ENCODE assay signal across 24 cellular contexts in genomic region chr1:165259236-165259635, GRCh38.
DNase-seq lines count a peak whose midpoint lies in the region; ATAC-seq and TF ChIP-seq lines count a peak whose summit lies in the region.
"Had no signal": no experiment of that assay in that cellular context is flagged by ENCODE, and none has a peak within 500 bp of the region (broad histone marks: within the 10 kb centered on the region; RNA-seq: fewer than 3 reads in every experiment).

No MANE protein-coding gene starts in this region.

- H3K27ac ChIP-seq in body of pancreas = no peak overlapping the region
- H3K27ac ChIP-seq: dorsolateral prefrontal cortex, heart left ventricle, vagina had no signal

- no peak overlapping the region for H3K4me3 ChIP-seq in body of pancreas
- H3K4me3 ChIP-seq: dorsolateral prefrontal cortex, heart left ventricle, vagina had no signal

- H3K4me3 Mint-ChIP-seq in nephron = no peak overlapping the region
- no peak overlapping the region for H3K4me3 Mint-ChIP-seq in activated CD8-positive, alpha-beta T cell treated with anti-CD3 and anti-CD28 coated beads, Interleukin-2, amount 10 ng/mL, durations not matched to agents 7 days and 5 days
- H3K4me3 Mint-ChIP-seq: activated naive CD4-positive, alpha-beta T cell treated with anti-CD3 and anti-CD28 coated beads for 36 hours; IgD-negative memory B cell; mesothelial cell of epicardium; natural killer cell treated with Interleukin-12 subunit alpha and Interleukin-12 subunit beta and Interleukin-15 and Interleukin-18, amount 100 ng/mL, for 72 hours had no signal

- H3K27ac Mint-ChIP-seq in nephron = peak overlapping the region in 2 of 3 experiments; percentile 45 to 63
- no peak overlapping the region for H3K27ac Mint-ChIP-seq in activated CD8-positive, alpha-beta T cell treated with anti-CD3 and anti-CD28 coated beads, Interleukin-2, amount 10 ng/mL, durations not matched to agents 7 days and 5 days
- H3K27ac Mint-ChIP-seq: activated naive CD4-positive, alpha-beta T cell treated with anti-CD3 and anti-CD28 coated beads for 36 hours; mesothelial cell of epicardium; natural killer cell treated with Interleukin-12 subunit alpha and Interleukin-12 subunit beta and Interleukin-15 and Interleukin-18, amount 100 ng/mL, for 72 hours had no signal

- WGBS in body of pancreas, 2 donors = 47 to 50% methylated on average over 2 of the region's 2 CpGs

- H3K4me1 Mint-ChIP-seq in nephron = peaks cover 27% of the 10 kb centered on the region
- H3K4me1 Mint-ChIP-seq in activated CD8-positive, alpha-beta T cell treated with anti-CD3 and anti-CD28 coated beads, Interleukin-2, amount 10 ng/mL, durations not matched to agents 7 days and 5 days (ENCODE audit: low read depth) = no peaks in the 10 kb centered on the region
- H3K4me1 Mint-ChIP-seq: IgD-negative memory B cell had no signal

- H3K36me3 ChIP-seq in body of pancreas (replicated peaks in 1 of 2; ENCODE audit: insufficient read depth in 1 of 2, low read depth in 2 of 2) = no peaks in the 10 kb centered on the region
- H3K36me3 ChIP-seq: heart left ventricle, vagina had no signal

- no peaks in the 10 kb centered on the region for H3K9me3 ChIP-seq in body of pancreas
- H3K9me3 ChIP-seq: vagina had no signal

- H3K27me3 ChIP-seq in body of pancreas = no peaks in the 10 kb centered on the region
- H3K27me3 ChIP-seq: vagina had no signal

- intact Hi-C loops in body of pancreas (cut with DNase I) = no loop called here

- CTCF ChIA-PET in activated CD8-positive, alpha-beta T cell treated with anti-CD3 and anti-CD28 coated beads, Interleukin-2, amount 10 ng/mL, durations not matched to agents 7 days and 5 days (lab: Charles Lee) = no interaction called here

- peaks cover 17% of the 10 kb centered on the region for H3K4me1 ChIP-seq in body of pancreas
- H3K4me1 ChIP-seq: vagina had no signal

- H3K36me3 Mint-ChIP-seq in nephron (ENCODE audit: low read depth) = no peaks in the 10 kb centered on the region
- no peaks in the 10 kb centered on the region for H3K36me3 Mint-ChIP-seq in activated CD8-positive, alpha-beta T cell treated with anti-CD3 and anti-CD28 coated beads, Interleukin-2, amount 10 ng/mL, durations not matched to agents 7 days and 5 days (ENCODE audit: low read depth)
- H3K36me3 Mint-ChIP-seq: IgD-negative memory B cell; mesothelial cell of epicardium; natural killer cell treated with Interleukin-12 subunit alpha and Interleukin-12 subunit beta and Interleukin-15 and Interleukin-18, amount 100 ng/mL, for 72 hours had no signal

- H3K27me3 Mint-ChIP-seq in nephron (ENCODE audit: low read depth) = peaks cover 23% of the 10 kb centered on the region
- H3K27me3 Mint-ChIP-seq in activated CD8-positive, alpha-beta T cell treated with anti-CD3 and anti-CD28 coated beads, Interleukin-2, amount 10 ng/mL, durations not matched to agents 7 days and 5 days (ENCODE audit: low read depth) = no peaks in the 10 kb centered on the region

- ATAC-seq in body of pancreas = peak; percentile 72
- no peak for ATAC-seq in HG03280 (IDR thresholded peaks at IDR 0.05; ENCODE audit: unreplicated experiment)
- no peak for ATAC-seq in activated CD8-positive, alpha-beta T cell treated with anti-CD3 and anti-CD28 coated beads, Interleukin-2, amount 10 ng/mL, durations not matched to agents 7 days and 5 days
- ATAC-seq: activated CD4-positive, CD25-positive, alpha-beta regulatory T cell treated with anti-CD3 and anti-CD28 coated beads, Interleukin-2, amount 50 U/mL, for 24 hours; natural killer cell treated with Interleukin-12 subunit alpha and Interleukin-12 subunit beta and Interleukin-15 and Interleukin-18, amount 100 ng/mL, for 72 hours had no signal

- TF ChIP-seq CTCF in body of pancreas (IDR thresholded peaks at IDR 0.05) = no peak
- no peak for TF ChIP-seq CTCF in nephron (IDR thresholded peaks at IDR 0.05; ENCODE audit: unreplicated experiment in 3 of 3)

- DNase-seq in DMS153 treated with DMSO at 0.1 percent for 48 hours (lab: John Stamatoyannopoulos, UW; ENCODE audit: unreplicated experiment) = peak; percentile 74
- DNase-seq in NCI-H2196 treated with DMSO at 0.1 percent for 48 hours (lab: John Stamatoyannopoulos, UW; ENCODE audit: unreplicated experiment) = peak; percentile 85
- peak in 3 of 4 donors; percentile 17 to 30 (median 19) for DNase-seq in body of pancreas
- no peak for DNase-seq in activated CD8-positive, alpha-beta memory T cell treated with anti-CD3 and anti-CD28 coated beads, Interleukin-2, amount 50 U/mL, for 48 hours
- DNase-seq in activated CD8-positive, alpha-beta T cell treated with anti-CD3 and anti-CD28 coated beads, Interleukin-2, amount 10 ng/mL, durations not matched to agents 7 days and 5 days = no peak
- no peak for DNase-seq in NCI-H2171 treated with DMSO at 0.1 percent for 48 hours (lab: John Stamatoyannopoulos, UW)
- DNase-seq: ACHN; activated naive CD4-positive, alpha-beta T cell treated with anti-CD3 and anti-CD28 coated beads for 36 hours; activated T-cell treated with anti-CD3 and anti-CD28 coated beads, Interleukin-2, amount 50 U/mL, for 48 hours; amygdala; C1 segment of cervical spinal cord; dorsolateral prefrontal cortex; heart left ventricle; MM.1S; NCI-H187; NCI-H524; T-helper 9 cell had no signal

- no peak for TF ChIP-seq POLR2A in body of pancreas (IDR thresholded peaks at IDR 0.05)

- H3K9me3 Mint-ChIP-seq in nephron = peaks cover 6% of the 10 kb centered on the region
- H3K9me3 Mint-ChIP-seq in activated CD8-positive, alpha-beta T cell treated with anti-CD3 and anti-CD28 coated beads, Interleukin-2, amount 10 ng/mL, durations not matched to agents 7 days and 5 days (ENCODE audit: insufficient read depth) = no peaks in the 10 kb centered on the region
- H3K9me3 Mint-ChIP-seq: activated naive CD4-positive, alpha-beta T cell treated with anti-CD3 and anti-CD28 coated beads for 36 hours had no signal

- POLR2A ChIA-PET in activated CD8-positive, alpha-beta T cell treated with anti-CD3 and anti-CD28 coated beads, Interleukin-2, amount 10 ng/mL, durations not matched to agents 7 days and 5 days (lab: Charles Lee) = no interaction called here

Comparison
In these comparisons a context has a peak if more than half of its experiments do, and no peak if none do; other contexts are left out.
1. DNase-seq: peak in DMS153 treated with DMSO at 0.1 percent for 48 hours (single experiment), NCI-H2196 treated with DMSO at 0.1 percent for 48 hours (single experiment) and body of pancreas (3 of 4); none in activated CD8-positive, alpha-beta memory T cell treated with anti-CD3 and anti-CD28 coated beads, Interleukin-2, amount 50 U/mL, for 48 hours (single experiment), activated CD8-positive, alpha-beta T cell treated with anti-CD3 and anti-CD28 coated beads, Interleukin-2, amount 10 ng/mL, durations not matched to agents 7 days and 5 days (single experiment) and NCI-H2171 treated with DMSO at 0.1 percent for 48 hours (single experiment).